13 cellular contexts compared by ENCODE assay signal in genomic region chr6:20367716-20368485, GRCh38. TPM values are rescaled to one million over a fixed set of nuclear protein-coding genes. Genes with fewer than 3 reads are reported as not detected.
A peak's percentile ranks its signal among the peaks of the same experiment; 100 is the strongest.
DNase-seq lines count a peak whose midpoint lies in the region; ATAC-seq and TF ChIP-seq lines count a peak whose summit lies in the region.
"Had no signal": no experiment of that assay in that cellular context is flagged by ENCODE, and none has a peak within 500 bp of the region (broad histone marks: within the 10 kb centered on the region; RNA-seq: fewer than 3 reads in every experiment).

No MANE protein-coding gene starts in this region.

- H3K27ac Mint-ChIP-seq in activated T-helper 1 cell treated with anti-CD3 and anti-CD28 coated beads, Interleukin-12 subunit alpha, Interleukin-12 subunit beta, Interleukin-2, Interleukin-4 antibody, amounts not matched to agents 30 ng/mL and 10 ng/mL and 1 ng/mL, durations not matched to agents 14 hours and 24 hours and 36 hours, result peak overlapping the region; percentile 94
- H3K27ac Mint-ChIP-seq in stimulated activated naive CD8-positive, alpha-beta T cell treated with anti-CD3 and anti-CD28 coated beads, Interleukin-15, amount 100 ng/mL, for 72 hours, result peak overlapping the region; percentile 55 to 85

- H3K4me3 Mint-ChIP-seq in activated T-helper 1 cell treated with anti-CD3 and anti-CD28 coated beads, Interleukin-12 subunit alpha, Interleukin-12 subunit beta, Interleukin-2, Interleukin-4 antibody, amounts not matched to agents 30 ng/mL and 10 ng/mL and 1 ng/mL, durations not matched to agents 14 hours and 24 hours and 36 hours, result peak overlapping the region; percentile 37
- peak overlapping the region; percentile 20 to 53 for H3K4me3 Mint-ChIP-seq in stimulated activated naive CD8-positive, alpha-beta T cell treated with anti-CD3 and anti-CD28 coated beads, Interleukin-15, amount 100 ng/mL, for 72 hours

- no peak overlapping the region for H3K4me3 ChIP-seq in fibroblast of villous mesenchyme (ENCODE audit: low read depth, low read length)
- no peak overlapping the region for H3K4me3 ChIP-seq in colonic mucosa
- H3K4me3 ChIP-seq: BLaER1, gastroesophageal sphincter, left ventricle myocardium inferior had no signal

- ATAC-seq in stimulated activated naive CD8-positive, alpha-beta T cell treated with anti-CD3 and anti-CD28 coated beads, Interleukin-15, amount 100 ng/mL, for 72 hours, result peak; percentile 60
- ATAC-seq: gastroesophageal sphincter had no signal

- peaks cover 67% of the 10 kb centered on the region for H3K4me1 Mint-ChIP-seq in activated T-helper 1 cell treated with anti-CD3 and anti-CD28 coated beads, Interleukin-12 subunit alpha, Interleukin-12 subunit beta, Interleukin-2, Interleukin-4 antibody, amounts not matched to agents 30 ng/mL and 10 ng/mL and 1 ng/mL, durations not matched to agents 14 hours and 24 hours and 36 hours (ENCODE audit: low read depth)
- H3K4me1 Mint-ChIP-seq in stimulated activated naive CD8-positive, alpha-beta T cell treated with anti-CD3 and anti-CD28 coated beads, Interleukin-15, amount 100 ng/mL, for 72 hours, result peaks cover 61% of the 10 kb centered on the region

- TF ChIP-seq CTCF in fibroblast of villous mesenchyme (IDR thresholded peaks at IDR 0.05; ENCODE audit: insufficient read depth, low read depth, low read length) (no peak), colonic mucosa (IDR thresholded peaks at IDR 0.05) (no peak)

- no peaks in the 10 kb centered on the region for H3K27me3 Mint-ChIP-seq in activated T-helper 1 cell treated with anti-CD3 and anti-CD28 coated beads, Interleukin-12 subunit alpha, Interleukin-12 subunit beta, Interleukin-2, Interleukin-4 antibody, amounts not matched to agents 30 ng/mL and 10 ng/mL and 1 ng/mL, durations not matched to agents 14 hours and 24 hours and 36 hours (ENCODE audit: insufficient read depth)
- H3K27me3 Mint-ChIP-seq in stimulated activated naive CD8-positive, alpha-beta T cell treated with anti-CD3 and anti-CD28 coated beads, Interleukin-15, amount 100 ng/mL, for 72 hours, result no peaks in the 10 kb centered on the region

- intact Hi-C loops in activated T-helper 1 cell treated with anti-CD3 and anti-CD28 coated beads, Interleukin-12 subunit alpha, Interleukin-12 subunit beta, Interleukin-2, Interleukin-4 antibody, amounts not matched to agents 30 ng/mL and 10 ng/mL and 1 ng/mL, durations not matched to agents 14 hours and 24 hours and 36 hours (cut with micrococcal nuclease), result loop anchor here (1.0 to 5.0 kb wide), 3 partner anchors 31 to 156 kb away; partner anchors contain the start of genes E2F3 and MBOAT1
- intact Hi-C loops in colonic mucosa (cut with DNase I), result no loop called here

- no peaks in the 10 kb centered on the region for H3K36me3 ChIP-seq in colonic mucosa
- H3K36me3 ChIP-seq: BLaER1, gastroesophageal sphincter, left ventricle myocardium inferior had no signal

- H3K27me3 ChIP-seq in colonic mucosa, result no peaks in the 10 kb centered on the region
- H3K27me3 ChIP-seq: BLaER1, gastroesophageal sphincter had no signal

- peak; percentile 56 for DNase-seq in stimulated activated CD4-positive, alpha-beta T cell treated with anti-CD3 and anti-CD28 coated beads, Interleukin-2, amount 100 ng/mL, for 4 hours (ENCODE audit: low read depth)
- DNase-seq in stimulated activated CD4-positive, alpha-beta T cell treated with anti-CD3 and anti-CD28 coated beads, Interleukin-15, amount 100 ng/mL, for 24 hours, result no peak
- no peak for DNase-seq in activated T-helper 1 cell treated with anti-CD3 and anti-CD28 coated beads, Interleukin-12 subunit alpha, Interleukin-12 subunit beta, Interleukin-2, Interleukin-4 antibody, amounts not matched to agents 30 ng/mL and 10 ng/mL and 1 ng/mL, durations not matched to agents 14 hours and 24 hours and 36 hours (ENCODE audit: low spot score)
- DNase-seq in fibroblast of villous mesenchyme (ENCODE audit: low read depth) (peak; percentile 31), NCI-H2171 treated with DMSO at 0.1 percent for 48 hours (lab: John Stamatoyannopoulos, UW) (no peak), colonic mucosa (no peak), NCI-H2107 (lab: John Stamatoyannopoulos, UW) (no peak)
- no peak for DNase-seq in stimulated activated naive CD8-positive, alpha-beta T cell treated with anti-CD3 and anti-CD28 coated beads, Interleukin-15, amount 100 ng/mL, for 72 hours
- DNase-seq: cortex of kidney, left ventricle myocardium inferior had no signal

- H3K36me3 Mint-ChIP-seq in activated T-helper 1 cell treated with anti-CD3 and anti-CD28 coated beads, Interleukin-12 subunit alpha, Interleukin-12 subunit beta, Interleukin-2, Interleukin-4 antibody, amounts not matched to agents 30 ng/mL and 10 ng/mL and 1 ng/mL, durations not matched to agents 14 hours and 24 hours and 36 hours (ENCODE audit: low read depth), result peaks cover 19% of the 10 kb centered on the region

- H3K4me1 ChIP-seq in colonic mucosa, result no peaks in the 10 kb centered on the region
- H3K4me1 ChIP-seq: gastroesophageal sphincter, left ventricle myocardium inferior, parathyroid adenoma had no signal

- no peak overlapping the region for H3K9ac ChIP-seq in colonic mucosa (ENCODE audit: low read depth in 2 of 2, low read length in 2 of 2)
- H3K9ac ChIP-seq: BLaER1, parathyroid adenoma had no signal

- no peaks in the 10 kb centered on the region for H3K9me3 ChIP-seq in colonic mucosa
- H3K9me3 ChIP-seq: BLaER1, gastroesophageal sphincter, left ventricle myocardium inferior had no signal

- peaks cover 28% of the 10 kb centered on the region for H3K9me3 Mint-ChIP-seq in activated T-helper 1 cell treated with anti-CD3 and anti-CD28 coated beads, Interleukin-12 subunit alpha, Interleukin-12 subunit beta, Interleukin-2, Interleukin-4 antibody, amounts not matched to agents 30 ng/mL and 10 ng/mL and 1 ng/mL, durations not matched to agents 14 hours and 24 hours and 36 hours
- peaks cover 0 to 29% of the 10 kb centered on the region in 2 donors for H3K9me3 Mint-ChIP-seq in stimulated activated naive CD8-positive, alpha-beta T cell treated with anti-CD3 and anti-CD28 coated beads, Interleukin-15, amount 100 ng/mL, for 72 hours

- no peak overlapping the region for H3K27ac ChIP-seq in colonic mucosa
- H3K27ac ChIP-seq: BLaER1, gastroesophageal sphincter, left ventricle myocardium inferior, parathyroid adenoma had no signal

RNA-seq across cellular contexts. Expression of gene E2F3, which starts 33.8 kb away (rescaled TPM):
- 30.3 and 30.5 TPM in 2 replicates for total RNA-seq in activated T-helper 1 cell treated with anti-CD3 and anti-CD28 coated beads, Interleukin-12 subunit alpha, Interleukin-12 subunit beta, Interleukin-2, Interleukin-4 antibody, amounts not matched to agents 30 ng/mL and 10 ng/mL and 1 ng/mL, durations not matched to agents 14 hours and 24 hours and 36 hours
- total RNA-seq in fibroblast of villous mesenchyme (8.7 and 13.0 TPM in 2 replicates), colonic mucosa (10 to 100 TPM in 1 of 2 donors, 1 to 10 TPM in 1; 10.0 to 11.2 TPM)

Comparison
In these comparisons a context has a peak if more than half of its experiments do, and no peak if none do; other contexts are left out.
1. DNase-seq: peak in stimulated activated CD4-positive, alpha-beta T cell treated with anti-CD3 and anti-CD28 coated beads, Interleukin-2, amount 100 ng/mL, for 4 hours (single experiment) and fibroblast of villous mesenchyme (single experiment); none in stimulated activated CD4-positive, alpha-beta T cell treated with anti-CD3 and anti-CD28 coated beads, Interleukin-15, amount 100 ng/mL, for 24 hours (single experiment), activated T-helper 1 cell treated with anti-CD3 and anti-CD28 coated beads, Interleukin-12 subunit alpha, Interleukin-12 subunit beta, Interleukin-2, Interleukin-4 antibody, amounts not matched to agents 30 ng/mL and 10 ng/mL and 1 ng/mL, durations not matched to agents 14 hours and 24 hours and 36 hours (single experiment), stimulated activated naive CD8-positive, alpha-beta T cell treated with anti-CD3 and anti-CD28 coated beads, Interleukin-15, amount 100 ng/mL, for 72 hours (0 of 2), NCI-H2171 treated with DMSO at 0.1 percent for 48 hours (single experiment), colonic mucosa (single experiment) and NCI-H2107 (single experiment).